Comparison of ENCODE assay signal across 1 cellular context in the genomic region with DNA sequence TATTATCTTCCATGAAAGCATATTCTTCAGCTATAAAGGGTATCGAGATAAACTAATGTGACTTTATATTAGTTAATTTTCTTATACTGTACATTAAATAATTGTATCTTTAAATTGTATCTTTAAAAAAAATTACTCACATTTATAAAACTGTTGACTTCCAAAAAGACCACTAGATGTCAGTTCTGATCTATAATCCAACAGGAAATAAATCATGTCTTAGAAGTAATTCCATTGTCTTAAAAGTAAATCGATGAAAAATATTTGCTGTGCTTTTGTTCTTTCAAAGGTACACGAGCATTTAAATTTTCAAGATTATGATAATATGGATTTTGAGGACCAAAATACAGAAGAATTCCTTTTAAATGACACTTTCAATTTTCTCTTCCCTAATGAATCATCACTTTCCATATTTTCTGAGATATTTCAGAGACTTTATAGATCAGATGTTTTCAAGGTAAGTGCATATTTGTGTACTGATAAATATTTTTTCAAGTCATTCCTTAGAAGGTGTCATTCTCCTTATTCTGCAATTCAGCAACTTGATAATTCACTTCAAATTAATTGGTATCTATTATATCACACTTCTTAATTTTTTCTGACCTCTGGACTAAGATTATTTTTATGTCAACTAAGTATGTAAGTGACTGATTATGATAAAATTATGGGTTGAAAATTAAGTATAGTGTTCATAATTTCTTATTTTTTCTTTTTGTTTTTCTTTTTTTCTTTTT.
TF ChIP-seq lines count a peak whose summit lies in the region.

No MANE protein-coding gene starts in this region.

TF ChIP-seq in A549, 52 proteins besides CTCF, POLR2A, EP300 and RAD21 (continued from another document):
- no peak for TF ChIP-seq TFCP2L1 (CRISPR knock-in tag; IDR thresholded peaks at IDR 0.05)
